In genomic region chr4:183241322-183241640, GRCh38 we compare ENCODE assay signal across 1 cellular context.
TF ChIP-seq lines count a peak whose summit lies in the region.

No MANE protein-coding gene starts in this region.

TF ChIP-seq in IMR-90, 13 proteins besides CTCF, POLR2A, EP300 and RAD21 (continued from another document):
- TF ChIP-seq ELK1 (IDR thresholded peaks at IDR 0.05; ENCODE audit: borderline replicate concordance, low read depth, low read length) (no peak), MXI1 (IDR thresholded peaks at IDR 0.05; ENCODE audit: borderline replicate concordance, low read depth, low read length) (peak; percentile 66), CHD1 (IDR thresholded peaks at IDR 0.05; ENCODE audit: low read depth, low read length) (no peak), BHLHE40 (IDR thresholded peaks at IDR 0.05; ENCODE audit: low read depth, low read length) (peak; percentile 98), CEBPB (IDR thresholded peaks at IDR 0.05; ENCODE audit: low read depth, low read length) (no peak), RCOR1 (IDR thresholded peaks at IDR 0.05; ENCODE audit: insufficient replicate concordance, low read length) (no peak), SMC3 (IDR thresholded peaks at IDR 0.05; ENCODE audit: low read depth, low read length) (peak; percentile 4), NFE2L2 (IDR thresholded peaks at IDR 0.05; ENCODE audit: low read depth, low read length) (no peak), MAZ (IDR thresholded peaks at IDR 0.05; ENCODE audit: borderline replicate concordance, low read depth, low read length) (no peak), FOS (IDR thresholded peaks at IDR 0.05; ENCODE audit: low read depth, low read length) (peak; percentile 67), RFX5 (IDR thresholded peaks at IDR 0.05; ENCODE audit: low read depth, low read length) (no peak), MAFK (IDR thresholded peaks at IDR 0.05; ENCODE audit: low read depth, low read length) (no peak)
